Comparison of ENCODE assay signal across 23 cellular contexts in genomic region chr13:33872005-33872351, GRCh38.
"Had no signal": no experiment of that assay in that cellular context is flagged by ENCODE, and none has a peak within 500 bp of the region (broad histone marks: within the 10 kb centered on the region; RNA-seq: fewer than 3 reads in every experiment).

No MANE protein-coding gene starts in this region.

- H3K4me3 Mint-ChIP-seq: activated CD8-positive, alpha-beta T cell treated with anti-CD3 and anti-CD28 coated beads for 36 hours; activated T-cell treated with anti-CD3 and anti-CD28 coated beads, Interleukin-2, amount 50 U/mL, for 4 hours; activated T-helper 17 cell treated with anti-CD3 and anti-CD28 coated beads, Interleukin-2, amount 50 U/mL, for 72 hours; naive B cell; nephron progenitor cell had no signal

- H3K27ac Mint-ChIP-seq: activated CD8-positive, alpha-beta T cell treated with anti-CD3 and anti-CD28 coated beads for 36 hours; activated T-helper 17 cell treated with anti-CD3 and anti-CD28 coated beads, Interleukin-2, amount 50 U/mL, for 72 hours; nephron progenitor cell had no signal

- H3K27me3 Mint-ChIP-seq: activated CD8-positive, alpha-beta T cell treated with anti-CD3 and anti-CD28 coated beads for 36 hours; activated T-helper 17 cell treated with anti-CD3 and anti-CD28 coated beads, Interleukin-2, amount 50 U/mL, for 72 hours; naive B cell had no signal

- H3K27me3 ChIP-seq: colonic mucosa, esophagus squamous epithelium, gastroesophageal sphincter, left lung, right atrium auricular region, spleen, suprapubic skin, tibial artery, upper lobe of right lung had no signal

- H3K4me3 ChIP-seq: colonic mucosa, esophagus squamous epithelium, gastroesophageal sphincter, left lung, right atrium auricular region, spleen, suprapubic skin, tibial artery, upper lobe of right lung had no signal

- H2AFZ ChIP-seq: parathyroid adenoma had no signal

- H3K4me1 ChIP-seq: colonic mucosa, esophagus squamous epithelium, gastroesophageal sphincter, left lung, parathyroid adenoma, right atrium auricular region, suprapubic skin, tibial artery, upper lobe of right lung had no signal

- H3K36me3 Mint-ChIP-seq: naive B cell had no signal

- H3K36me3 ChIP-seq: colonic mucosa, esophagus squamous epithelium, gastroesophageal sphincter, left lung, right atrium auricular region, spleen, suprapubic skin, tibial artery, upper lobe of right lung had no signal

- H3K9me3 Mint-ChIP-seq: activated CD8-positive, alpha-beta T cell treated with anti-CD3 and anti-CD28 coated beads for 36 hours; activated T-cell treated with anti-CD3 and anti-CD28 coated beads, Interleukin-2, amount 50 U/mL, for 4 hours; activated T-helper 17 cell treated with anti-CD3 and anti-CD28 coated beads, Interleukin-2, amount 50 U/mL, for 72 hours; nephron progenitor cell had no signal

- H3K27ac ChIP-seq: colonic mucosa, epithelial cell of prostate, esophagus squamous epithelium, gastroesophageal sphincter, left lung, parathyroid adenoma, right atrium auricular region, spleen, suprapubic skin, tibial artery, upper lobe of right lung had no signal

- H3K9ac ChIP-seq: parathyroid adenoma had no signal

- H3K9me3 ChIP-seq: colonic mucosa, esophagus squamous epithelium, gastroesophageal sphincter, right atrium auricular region, spleen, suprapubic skin, tibial artery, upper lobe of right lung had no signal

- DNase-seq: activated CD4-positive, alpha-beta T cell treated with anti-CD3 and anti-CD28 coated beads for 1 hour; activated CD4-positive, alpha-beta T cell treated with anti-CD3 and anti-CD28 coated beads, Interleukin-2, amount 50 U/mL, for 1 hour; activated CD8-positive, alpha-beta T cell treated with anti-CD3 and anti-CD28 coated beads for 36 hours; activated gamma-delta T cell treated with Interleukin-2 at 50 U/mL for 16 hours; activated naive CD4-positive, alpha-beta T cell treated with anti-CD3 and anti-CD28 coated beads, Interleukin-2, amount 50 U/mL, for 16 hours; activated T-cell treated with anti-CD3 and anti-CD28 coated beads, Interleukin-2, amount 50 U/mL, for 4 hours; colonic mucosa; effector CD8-positive, alpha-beta T cell; esophagus squamous epithelium; hippocampal formation; left lung; naive B cell; nephron progenitor cell; spleen; stimulated activated naive CD4-positive, alpha-beta T cell; tibial artery; upper lobe of right lung had no signal

- H3K79me2 ChIP-seq: parathyroid adenoma had no signal

- H3K4me1 Mint-ChIP-seq: activated T-helper 17 cell treated with anti-CD3 and anti-CD28 coated beads, Interleukin-2, amount 50 U/mL, for 72 hours; naive B cell; nephron progenitor cell had no signal
